11 cellular contexts compared by ENCODE assay signal in genomic region chr17:61467416-61468262, GRCh38. TPM values are rescaled to one million over a fixed set of nuclear protein-coding genes. Genes with fewer than 3 reads are reported as not detected.
DNase-seq lines count a peak whose midpoint lies in the region; ATAC-seq and TF ChIP-seq lines count a peak whose summit lies in the region.
"Had no signal": no experiment of that assay in that cellular context is flagged by ENCODE, and none has a peak within 500 bp of the region (broad histone marks: within the 10 kb centered on the region; RNA-seq: fewer than 3 reads in every experiment).

No MANE protein-coding gene starts in this region.

- peaks cover 18% of the 10 kb centered on the region for H3K4me1 Mint-ChIP-seq in endodermal cell

- H3K36me3 Mint-ChIP-seq in endodermal cell (ENCODE audit: low read depth) = no peaks in the 10 kb centered on the region
- H3K36me3 Mint-ChIP-seq: brain had no signal

- no peak overlapping the region for H3K9ac ChIP-seq in GM23248
- H3K9ac ChIP-seq in endodermal cell (ENCODE audit: extremely low read depth, low read length, poor library complexity, severe bottlenecking) = no peak overlapping the region
- H3K9ac ChIP-seq in neuronal stem cell (ENCODE audit: low read depth, low read length, poor library complexity) = no peak overlapping the region

- H3K4me3 Mint-ChIP-seq in endodermal cell = no peak overlapping the region
- H3K4me3 Mint-ChIP-seq: stimulated activated naive CD8-positive, alpha-beta T cell treated with anti-CD3 and anti-CD28 coated beads, Interleukin-15, Interleukin-2, amounts not matched to agents 100 ng/mL and 50 ng/mL, for 24 hours had no signal

- H3K9me2 ChIP-seq in GM23248 (ENCODE audit: insufficient read depth) = no peaks in the 10 kb centered on the region

- no peak overlapping the region for H3K23ac ChIP-seq in neuronal stem cell (ENCODE audit: low read depth, low read length, poor library complexity)

- no peak overlapping the region for H2BK5ac ChIP-seq in neuronal stem cell (ENCODE audit: low read length)

- no peak overlapping the region for H2BK15ac ChIP-seq in neuronal stem cell (ENCODE audit: low read length)

- H3K4me3 ChIP-seq in GM23248 = no peak overlapping the region
- H3K4me3 ChIP-seq in endodermal cell (ENCODE audit: low read length) = no peak overlapping the region
- H3K4me3 ChIP-seq in neuronal stem cell (ENCODE audit: low read length in 2 of 2) = no peak overlapping the region

- peaks cover 4% of the 10 kb centered on the region for H3K27me3 ChIP-seq in GM23248 (replicated peaks; ENCODE audit: insufficient read depth)
- peaks cover 65% of the 10 kb centered on the region for H3K27me3 ChIP-seq in endodermal cell (ENCODE audit: control insufficient read depth, insufficient read depth, low read length, poor library complexity, severe bottlenecking)
- peaks cover 7 to 77% (median 18%) of the 10 kb centered on the region in 3 experiments for H3K27me3 ChIP-seq in neuronal stem cell (ENCODE audit: control insufficient read depth in 3 of 3, insufficient read depth in 3 of 3, low read depth in 1 of 3, low read length in 3 of 3)

- no peaks in the 10 kb centered on the region for H4K20me1 ChIP-seq in GM23248 (ENCODE audit: insufficient read depth)

- H3K79me1 ChIP-seq in neuronal stem cell (ENCODE audit: low read depth, low read length) = no peaks in the 10 kb centered on the region

- no peak overlapping the region for H4K91ac ChIP-seq in neuronal stem cell (ENCODE audit: low read depth, low read length, poor library complexity)

- H3K9me3 ChIP-seq in GM23248 (ENCODE audit: low read depth) (no peaks in the 10 kb centered on the region), endodermal cell (ENCODE audit: control insufficient read depth, low read length) (no peaks in the 10 kb centered on the region), neuronal stem cell (replicated peaks in 1 of 2; ENCODE audit: control insufficient read depth in 2 of 2, insufficient read depth in 1 of 2, low read depth in 1 of 2, low read length in 2 of 2) (peaks cover 2 to 4% of the 10 kb centered on the region in 2 donors)

- H3K4me1 ChIP-seq in GM23248 (ENCODE audit: insufficient read depth) (no peaks in the 10 kb centered on the region), endodermal cell (ENCODE audit: control insufficient read depth, insufficient read depth, low read length) (peaks cover 4% of the 10 kb centered on the region), neuronal stem cell (ENCODE audit: control insufficient read depth in 2 of 2, insufficient read depth in 1 of 2, low read depth in 1 of 2, low read length in 2 of 2) (peaks cover 2 to 3% of the 10 kb centered on the region in 2 donors)

- no peak for ATAC-seq in GM19455 (IDR thresholded peaks at IDR 0.05; ENCODE audit: unreplicated experiment)
- no peak for ATAC-seq in activated CD4-positive, CD25-positive, alpha-beta regulatory T cell treated with anti-CD3 and anti-CD28 coated beads, Interleukin-2, amount 50 U/mL, for 24 hours

- H3K27ac ChIP-seq in GM23248 (no peak overlapping the region), endodermal cell (ENCODE audit: low read depth, low read length) (no peak overlapping the region), neuronal stem cell (replicated peaks; ENCODE audit: low read length) (no peak overlapping the region)

- H3K27me3 Mint-ChIP-seq in endodermal cell (ENCODE audit: insufficient read depth) = peaks cover 55% of the 10 kb centered on the region

- H2AFZ ChIP-seq in GM23248 (peak overlapping the region; percentile 46; the same call in 1 of the 2 replicates), neuronal stem cell (ENCODE audit: low read length) (peak overlapping the region; percentile 84)

- no peaks in the 10 kb centered on the region for H3K9me3 Mint-ChIP-seq in endodermal cell
- H3K9me3 Mint-ChIP-seq: stimulated activated naive CD8-positive, alpha-beta T cell treated with anti-CD3 and anti-CD28 coated beads, Interleukin-15, Interleukin-2, amounts not matched to agents 100 ng/mL and 50 ng/mL, for 24 hours had no signal

- H3K4ac ChIP-seq in neuronal stem cell (ENCODE audit: low read length) = no peak overlapping the region

- H3K14ac ChIP-seq in neuronal stem cell (ENCODE audit: low read length) = no peak overlapping the region

- in situ Hi-C loops in GM23248 (cut with MboI) = no loop called here

- 67 to 68% methylated on average over 15 of the region's 15 CpGs for WGBS in GM23248 (ENCODE audit: low coverage in 1 of 2, low lambda C conversion rate in 2 of 2, missing lambda C conversion rate in 2 of 2), 2 experiments
- WGBS in endodermal cell (ENCODE audit: insufficient coverage in 1 of 2, insufficient read length in 1 of 2), 2 experiments = 47 to 55% methylated on average over 13 to 15 of the region's 15 CpGs
- no CpG with 5 or more reads among the region's 15 CpGs for WGBS in neuronal stem cell (ENCODE audit: extremely low coverage in 2 of 2, insufficient read length in 2 of 2, insufficient replicate concordance in 1 of 2), 2 donors

- H2BK12ac ChIP-seq in neuronal stem cell (ENCODE audit: low read length) = no peak overlapping the region

- TF ChIP-seq CTCF in endodermal cell (conservative IDR thresholded peaks at IDR 0.05) = no peak

- H3F3A ChIP-seq in GM23248 (ENCODE audit: insufficient read depth) = no peaks in the 10 kb centered on the region

- DNase-seq in GM23248 = peak; percentile 43
- peak; percentile 62 for DNase-seq in NOMO-1 treated with DMSO at 0.1 percent for 48 hours (lab: John Stamatoyannopoulos, UW; ENCODE audit: unreplicated experiment)
- DNase-seq in endodermal cell = peak; percentile 96
- no peak for DNase-seq in neuronal stem cell (ENCODE audit: low spot score)
- no peak for DNase-seq in NK-92 (lab: John Stamatoyannopoulos, UW; ENCODE audit: unreplicated experiment)
- no peak for DNase-seq in activated CD8-positive, alpha-beta memory T cell treated with anti-CD3 and anti-CD28 coated beads for 24 hours
- DNase-seq: NCI-H345 had no signal

- H3K79me2 ChIP-seq in GM23248 (ENCODE audit: insufficient read depth) = no peaks in the 10 kb centered on the region

- H3K27ac Mint-ChIP-seq in endodermal cell = no peak overlapping the region
- H3K27ac Mint-ChIP-seq: stimulated activated naive CD8-positive, alpha-beta T cell treated with anti-CD3 and anti-CD28 coated beads, Interleukin-15, Interleukin-2, amounts not matched to agents 100 ng/mL and 50 ng/mL, for 24 hours had no signal

- no peak overlapping the region for H2AK5ac ChIP-seq in neuronal stem cell (ENCODE audit: low read depth, low read length)

- no peak overlapping the region for H2BK120ac ChIP-seq in neuronal stem cell (ENCODE audit: low read depth, low read length)

- H4K8ac ChIP-seq in neuronal stem cell (ENCODE audit: low read depth, low read length) = no peak overlapping the region

- no peak overlapping the region for H3K18ac ChIP-seq in neuronal stem cell (ENCODE audit: low read length)

- H3K36me3 ChIP-seq in GM23248 (ENCODE audit: low read depth) = no peaks in the 10 kb centered on the region
- H3K36me3 ChIP-seq in endodermal cell (ENCODE audit: control insufficient read depth, insufficient read depth, low read length) = no peaks in the 10 kb centered on the region
- H3K36me3 ChIP-seq in neuronal stem cell (replicated peaks in 1 of 2; ENCODE audit: control insufficient read depth in 2 of 2, insufficient read depth in 2 of 2, low read length in 2 of 2) = no peaks in the 10 kb centered on the region

- no peak overlapping the region for H3K4me2 ChIP-seq in GM23248 (ENCODE audit: unreplicated experiment)
- no peak overlapping the region for H3K4me2 ChIP-seq in neuronal stem cell (ENCODE audit: insufficient read depth, low read length, poor library complexity, severe bottlenecking)

RNA-seq across cellular contexts. Expression of gene TBX4, which starts 15.4 kb away (rescaled TPM):
- not detected in 2 replicates for total RNA-seq in GM23248 (2014; rRNA removed; shearing (Covaris generic))
- not detected in 2 replicates for polyA plus RNA-seq in GM23248 (2016; fragmentation: Nextera tagmentation; extraction: Ambion mirVana)
- not detected for total RNA-seq in endodermal cell
- polyA plus RNA-seq in endodermal cell (2013, experiment 1 of 2) = 1.5 TPM
- polyA plus RNA-seq in endodermal cell (2013, experiment 2 of 2) = 1.4 TPM
- polyA plus RNA-seq in neuronal stem cell (2013, experiment 1 of 2) = not detected
- not detected for polyA plus RNA-seq in neuronal stem cell (2013, experiment 2 of 2)

Comparison
In these comparisons a context has a peak if more than half of its experiments do, and no peak if none do; other contexts are left out.
1. DNase-seq: peak in GM23248 (single experiment), NOMO-1 treated with DMSO at 0.1 percent for 48 hours (single experiment) and endodermal cell (single experiment); none in neuronal stem cell (single experiment), NK-92 (single experiment) and activated CD8-positive, alpha-beta memory T cell treated with anti-CD3 and anti-CD28 coated beads for 24 hours (single experiment).